In the genomic region with DNA sequence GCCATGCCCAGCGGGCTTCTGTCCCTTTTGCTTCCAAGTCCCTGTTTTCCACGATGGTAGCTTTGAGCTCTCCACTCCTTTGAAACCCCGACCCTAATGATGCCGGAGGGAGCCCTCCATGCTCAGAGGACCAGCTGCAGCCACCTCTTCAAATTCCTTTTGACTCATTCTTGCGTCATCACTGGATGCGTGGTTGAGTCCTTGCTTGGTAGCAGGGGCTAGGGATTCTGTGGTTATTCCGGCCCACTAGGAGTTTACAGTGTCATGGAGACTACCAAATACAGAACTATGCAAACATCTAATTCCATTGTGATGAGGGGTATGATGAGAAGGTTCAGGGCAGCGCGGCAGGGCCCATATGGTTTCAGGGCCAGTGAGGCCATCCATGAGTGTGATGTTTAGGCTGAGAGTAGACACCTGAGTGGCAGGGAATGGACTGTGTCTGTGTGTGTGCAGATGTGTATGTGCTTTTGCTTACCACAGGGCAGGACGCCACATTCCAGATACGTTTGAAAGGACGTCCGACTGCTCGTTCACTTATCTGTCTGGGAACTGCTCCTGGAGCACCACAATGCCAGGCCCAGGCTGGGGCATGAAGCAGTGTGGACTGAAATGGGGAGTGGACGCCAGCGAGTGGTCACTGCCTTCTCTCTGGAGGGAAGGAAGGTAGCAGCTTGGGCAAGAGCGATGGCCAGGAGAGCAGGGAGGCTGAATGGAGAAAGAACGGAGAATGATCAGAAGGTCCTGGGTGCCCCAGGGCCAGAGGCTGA, we compare ENCODE assay signal across 10 cellular contexts. TPM values are rescaled to one million over a fixed set of nuclear protein-coding genes. Genes with fewer than 3 reads are reported as not detected.
DNase-seq lines count a peak whose midpoint lies in the region; ATAC-seq and TF ChIP-seq lines count a peak whose summit lies in the region.
"Had no signal": no experiment of that assay in that cellular context is flagged by ENCODE, and none has a peak within 500 bp of the region (broad histone marks: within the 10 kb centered on the region; RNA-seq: fewer than 3 reads in every experiment).

No MANE protein-coding gene starts in this region.

- 78% methylated on average over 18 of the region's 18 CpGs for WGBS in heart right ventricle, 2 donors

- H3K9ac ChIP-seq in adipocyte (ENCODE audit: low read length) = peak overlapping the region; percentile 44

- DNase-seq in GOT3 (lab: John Stamatoyannopoulos, UW) = peak; percentile 81
- peak; percentile 92 for DNase-seq in adipocyte (ENCODE audit: low read depth)
- DNase-seq in heart right ventricle = peak in 1 of 2 donors; percentile 40
- peak; percentile 93 for DNase-seq in smooth muscle cell of the brain vasculature (ENCODE audit: low read depth, low spot score)
- DNase-seq in activated CD8-positive, alpha-beta memory T cell treated with anti-CD3 and anti-CD28 coated beads, Interleukin-2, amount 50 U/mL, for 48 hours = no peak
- DNase-seq in stimulated activated CD4-positive, alpha-beta T cell treated with anti-CD3 and anti-CD28 coated beads, Interleukin-4, amount 100 ng/mL, for 24 hours = no peak
- DNase-seq in NCI-H2196 treated with DMSO at 0.1 percent for 48 hours (lab: John Stamatoyannopoulos, UW; ENCODE audit: unreplicated experiment) = no peak
- no peak for DNase-seq in mesenteric fat pad (ENCODE audit: low spot score)
- DNase-seq: occipital lobe had no signal

- no peak overlapping the region for H3K4me3 ChIP-seq in adipocyte (ENCODE audit: low read length)
- no peak overlapping the region for H3K4me3 ChIP-seq in heart right ventricle

- peak in 6 of 8 donors; percentile 32 to 81 (median 76) for ATAC-seq in heart right ventricle

- no peak for TF ChIP-seq CTCF in heart right ventricle (IDR thresholded peaks at IDR 0.05)

- no peaks in the 10 kb centered on the region for H3K9me3 ChIP-seq in adipocyte (ENCODE audit: control insufficient read depth, low read length)
- no peaks in the 10 kb centered on the region for H3K9me3 ChIP-seq in heart right ventricle

- no peaks in the 10 kb centered on the region for H3K27me3 ChIP-seq in adipocyte (replicated peaks; ENCODE audit: control insufficient read depth, insufficient read depth, low read length)
- no peaks in the 10 kb centered on the region for H3K27me3 ChIP-seq in heart right ventricle

- H3K36me3 ChIP-seq in adipocyte (ENCODE audit: control insufficient read depth, insufficient read depth, low read length, severe bottlenecking) = no peaks in the 10 kb centered on the region
- no peaks in the 10 kb centered on the region for H3K36me3 ChIP-seq in heart right ventricle

- intact Hi-C loops in heart right ventricle (cut with DNase I) = loop anchor here in 1 of 10 donors (10.0 kb wide), 1 partner anchor 54 kb away; no protein-coding TSS in a partner anchor

- H3K27ac ChIP-seq in heart right ventricle = peak overlapping the region in 5 of 10 donors; percentile 25 to 55 (median 44)
- H3K27ac ChIP-seq: HL-60 had no signal

- H3K4me1 ChIP-seq in adipocyte (ENCODE audit: control insufficient read depth, insufficient read depth, low read length) (peaks cover 23% of the 10 kb centered on the region), heart right ventricle (peaks cover 3 to 19% (median 9%) of the 10 kb centered on the region in 9 donors)

RNA-seq across cellular contexts. Expression of gene ZBTB21, which starts 30.4 kb away (rescaled TPM):
- total RNA-seq in heart right ventricle = 10 to 100 TPM in 2 of 10 donors, 1 to 10 TPM in 8; 3.8 to 15.2 (median 6.6) TPM
- 1 to 10 TPM; 1.3 to 1.9 TPM for polyA plus RNA-seq in heart right ventricle
- total RNA-seq in mesenteric fat pad = 19.8 TPM

RNA-seq across cellular contexts. Expression of gene UMODL1, which starts 30.5 kb away (rescaled TPM):
- under 1 TPM in 3 of 10 donors, not detected in 7; 0.13 to 0.31 (median 0.25) TPM for total RNA-seq in heart right ventricle
- not detected for polyA plus RNA-seq in heart right ventricle
- total RNA-seq in mesenteric fat pad = not detected
- total RNA-seq: occipital lobe had no signal

Comparison
In these comparisons a context has a peak if more than half of its experiments do, and no peak if none do; other contexts are left out.
1. DNase-seq: peak in GOT3 (single experiment), adipocyte (single experiment) and smooth muscle cell of the brain vasculature (single experiment); none in activated CD8-positive, alpha-beta memory T cell treated with anti-CD3 and anti-CD28 coated beads, Interleukin-2, amount 50 U/mL, for 48 hours (single experiment), stimulated activated CD4-positive, alpha-beta T cell treated with anti-CD3 and anti-CD28 coated beads, Interleukin-4, amount 100 ng/mL, for 24 hours (single experiment), NCI-H2196 treated with DMSO at 0.1 percent for 48 hours (single experiment) and mesenteric fat pad (single experiment).